ENCODE assay signal across 9 cellular contexts in the genomic region with DNA sequence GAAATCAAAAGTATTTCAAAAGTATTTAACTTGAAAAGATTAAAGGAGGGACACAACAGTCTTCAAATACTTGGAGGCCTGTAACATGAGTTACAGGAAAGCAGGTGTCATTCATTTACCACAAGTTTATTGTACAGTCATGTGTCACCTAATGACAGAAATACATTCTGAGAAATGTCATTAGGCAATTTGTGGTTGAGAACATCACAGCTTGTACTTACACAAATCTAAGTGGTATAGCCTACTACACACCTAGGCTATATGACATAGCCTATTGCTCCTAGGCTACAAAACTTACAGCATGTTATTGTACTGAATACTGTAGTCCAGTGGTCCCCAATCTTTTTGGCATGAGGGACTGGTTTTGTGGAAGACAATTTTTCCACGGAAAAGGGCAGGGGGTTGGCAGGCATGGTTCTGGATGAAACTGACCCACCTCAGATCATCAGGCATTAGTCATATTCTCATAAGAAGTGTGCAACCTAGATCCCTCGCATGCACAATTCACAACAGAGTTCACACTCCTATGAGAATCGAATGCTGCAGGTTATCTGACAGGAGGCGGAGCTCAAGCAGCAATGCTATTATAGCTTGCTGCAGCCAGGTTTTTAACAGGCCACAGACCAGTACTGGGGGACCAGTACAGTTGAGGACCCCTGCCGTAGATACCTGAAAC. TPM values are rescaled to one million over a fixed set of nuclear protein-coding genes. Genes with fewer than 3 reads are reported as not detected.
DNase-seq lines count a peak whose midpoint lies in the region; ATAC-seq and TF ChIP-seq lines count a peak whose summit lies in the region.
"Had no signal": no experiment of that assay in that cellular context is flagged by ENCODE, and none has a peak within 500 bp of the region (broad histone marks: within the 10 kb centered on the region; RNA-seq: fewer than 3 reads in every experiment).

No MANE protein-coding gene starts in this region.

- H3K27me3 Mint-ChIP-seq in progenitor cell of endocrine pancreas = no peaks in the 10 kb centered on the region

- ATAC-seq in GM21381 (IDR thresholded peaks at IDR 0.05; ENCODE audit: unreplicated experiment) (peak; percentile 70), HG03558 (IDR thresholded peaks at IDR 0.05; ENCODE audit: extremely low read depth, unreplicated experiment) (peak; percentile 69)
- ATAC-seq: HCT116 had no signal

- H3K36me3 ChIP-seq in mammary epithelial cell (ENCODE audit: insufficient read depth, low read length) = no peaks in the 10 kb centered on the region

- TF ChIP-seq CTCF in mammary epithelial cell (conservative IDR thresholded peaks at IDR 0.05 in 1 of 2, IDR thresholded peaks at IDR 0.05 in 1 of 2; ENCODE audit: extremely low read depth in 1 of 2, insufficient read depth in 1 of 2, low read depth in 1 of 2, low read length in 2 of 2) (no peak), progenitor cell of endocrine pancreas (IDR thresholded peaks at IDR 0.05; ENCODE audit: unreplicated experiment) (no peak)

- H3K9me3 Mint-ChIP-seq in progenitor cell of endocrine pancreas (ENCODE audit: low read depth) = no peaks in the 10 kb centered on the region

- peaks cover 75% of the 10 kb centered on the region for H3K79me2 ChIP-seq in mammary epithelial cell (ENCODE audit: insufficient read depth, low read length)

- CTCF ChIA-PET in mammary epithelial cell (lab: Charles Lee; ENCODE audit: low non-redundant PET) = no interaction called here

- BruUV-seq in mammary epithelial cell (replicated peaks; lab: Mats Ljungman, UMichigan) = no TSS peak

- dilution Hi-C loops in mammary epithelial cell (cut with HindIII; ENCODE audit: low sequenced_read_pairs) = no loop called here

- peaks cover 8% of the 10 kb centered on the region for H3K36me3 Mint-ChIP-seq in progenitor cell of endocrine pancreas (ENCODE audit: insufficient read depth)

- no peaks in the 10 kb centered on the region for H3K27me3 ChIP-seq in mammary epithelial cell (ENCODE audit: insufficient read depth, low read length)

- H3K27ac Mint-ChIP-seq in progenitor cell of endocrine pancreas = no peak overlapping the region

- no peaks in the 10 kb centered on the region for H3K4me1 ChIP-seq in mammary epithelial cell (ENCODE audit: insufficient read depth, low read length)

- no peak overlapping the region for H3K4me2 ChIP-seq in mammary epithelial cell (ENCODE audit: insufficient read depth, low read depth, low read length)

- H4K20me1 ChIP-seq in mammary epithelial cell (ENCODE audit: insufficient read depth, low read length) = no peaks in the 10 kb centered on the region

- in situ Hi-C loops in G401 (cut with HindIII; ENCODE audit: low sequenced_read_pairs) (no loop called here), mammary epithelial cell (cut with MboI; ENCODE audit: low sequenced_read_pairs in 2 of 2) (no loop called here)

- peak; percentile 41 for DNase-seq in G401 (ENCODE audit: low spot score)
- DNase-seq in mammary epithelial cell = peak; percentile 20
- peak; percentile 8 for DNase-seq in stimulated activated naive CD4-positive, alpha-beta T cell treated with Interleukin-2 at 50 U/mL for 16 hours (lab: John Stamatoyannopoulos, UW)
- DNase-seq in activated gamma-delta T cell (lab: John Stamatoyannopoulos, UW) = no peak
- DNase-seq in progenitor cell of endocrine pancreas (ENCODE audit: low spot score, unreplicated experiment) = no peak
- DNase-seq in midbrain (lab: John Stamatoyannopoulos, UW) = no peak

- no peak overlapping the region for H3K9ac ChIP-seq in mammary epithelial cell (ENCODE audit: insufficient read depth, low read length)

- WGBS in mammary epithelial cell (ENCODE audit: low coverage, missing lambda C conversion rate) = 96% methylated on average over 4 of the region's 5 CpGs

- H3K4me3 ChIP-seq in mammary epithelial cell (replicated peaks in 1 of 3; ENCODE audit: insufficient read depth in 1 of 3, low read depth in 2 of 3, low read length in 3 of 3) = no peak overlapping the region

- no peak overlapping the region for H3K27ac ChIP-seq in mammary epithelial cell (ENCODE audit: insufficient read depth, low read depth, low read length)

- H2AFZ ChIP-seq in mammary epithelial cell (ENCODE audit: low read depth, low read length) = no peak overlapping the region

- intact Hi-C loops in mammary epithelial cell (cut with micrococcal nuclease) = no loop called here

- no peak overlapping the region for H3K4me3 Mint-ChIP-seq in progenitor cell of endocrine pancreas (ENCODE audit: low read depth)

- peaks cover 18% of the 10 kb centered on the region for H3K4me1 Mint-ChIP-seq in progenitor cell of endocrine pancreas (ENCODE audit: low read depth)

- no peaks in the 10 kb centered on the region for H3K9me3 ChIP-seq in mammary epithelial cell (replicated peaks; ENCODE audit: insufficient read depth, low read length)

RNA-seq across cellular contexts. Expression of a gene that starts 25.0 kb away (rescaled TPM):
- total RNA-seq in G401 (2014; rRNA removed; shearing (Covaris generic)) = 15.5 and 27.1 TPM in 2 replicates
- total RNA-seq in mammary epithelial cell = 10 to 100 TPM; 16.6 to 21.0 TPM
- 8.0 TPM for polyA plus RNA-seq in mammary epithelial cell
- polyA minus RNA-seq in mammary epithelial cell = 12.2 TPM
- total RNA-seq in progenitor cell of endocrine pancreas = 51.3 and 51.9 TPM in 2 replicates

RNA-seq across cellular contexts. Expression of a gene that starts 28.0 kb away (rescaled TPM):
- total RNA-seq in G401 (2014; rRNA removed; shearing (Covaris generic)) = 7.4 and 13.6 TPM in 2 replicates
- total RNA-seq in mammary epithelial cell = 10 to 100 TPM; 10.0 to 12.5 TPM
- 6.8 TPM for polyA plus RNA-seq in mammary epithelial cell
- 5.7 TPM for polyA minus RNA-seq in mammary epithelial cell
- total RNA-seq in progenitor cell of endocrine pancreas = 25.9 and 29.1 TPM in 2 replicates

Comparison
In these comparisons a context has a peak if more than half of its experiments do, and no peak if none do; other contexts are left out.
1. DNase-seq: peak in G401 (single experiment), mammary epithelial cell (single experiment) and stimulated activated naive CD4-positive, alpha-beta T cell treated with Interleukin-2 at 50 U/mL for 16 hours (single experiment); none in activated gamma-delta T cell (single experiment), progenitor cell of endocrine pancreas (single experiment) and midbrain (single experiment).